Comparison of ENCODE assay signal across 8 cellular contexts in genomic region chrX:48917139-48917980, GRCh38. TPM values are rescaled to one million over a fixed set of nuclear protein-coding genes. Genes with fewer than 3 reads are reported as not detected.
DNase-seq lines count a peak whose midpoint lies in the region; ATAC-seq and TF ChIP-seq lines count a peak whose summit lies in the region.

No MANE protein-coding gene starts in this region.

- peak; percentile 37 for ATAC-seq in GM21515 (IDR thresholded peaks at IDR 0.05; ENCODE audit: unreplicated experiment)
- peak; percentile 17 for ATAC-seq in activated T-helper 17 cell treated with anti-CD3 and anti-CD28 coated beads, Interleukin-2, amount 50 U/mL, for 72 hours (replicated peaks)
- peak; percentile 30 to 34 for ATAC-seq in naive thymus-derived CD8-positive, alpha-beta T cell
- peak; percentile 65 to 67 for ATAC-seq in stimulated activated naive B cell treated with anti-CD40 and anti-IgM and Interleukin-4, amounts not matched to agents 10 μg/mL and 1 μg/mL and 100 μg/mL, for 72 hours (replicated peaks)

- H3K9me3 ChIP-seq in fibroblast of lung (ENCODE audit: control insufficient read depth, insufficient read depth, low read depth, low read length) = no peaks in the 10 kb centered on the region

- peaks cover 6% of the 10 kb centered on the region for H3K79me2 ChIP-seq in fibroblast of lung (ENCODE audit: control insufficient read depth, insufficient read depth, low read length)

- POLR2A ChIA-PET in naive thymus-derived CD8-positive, alpha-beta T cell (lab: Charles Lee) = interaction anchor here (0.6 to 11.5 kb wide), 12 partner anchors 15 to 286 kb away, joined by 3 to 276 read pairs (median 5); partner anchors contain the start of genes OTUD5, PQBP1 and TIMM17B

- H2AFZ ChIP-seq in fibroblast of lung (ENCODE audit: low read length) = no peak overlapping the region

- H3K9ac ChIP-seq in fibroblast of lung (ENCODE audit: insufficient read depth, low read length) = no peak overlapping the region

- no peaks in the 10 kb centered on the region for H3K9me3 Mint-ChIP-seq in activated T-helper 17 cell treated with anti-CD3 and anti-CD28 coated beads, Interleukin-2, amount 50 U/mL, for 72 hours
- H3K9me3 Mint-ChIP-seq in naive thymus-derived CD8-positive, alpha-beta T cell = no peaks in the 10 kb centered on the region
- H3K9me3 Mint-ChIP-seq in stimulated activated naive B cell treated with anti-CD40 and anti-IgM and Interleukin-4, amounts not matched to agents 10 μg/mL and 1 μg/mL and 100 μg/mL, for 72 hours = no peaks in the 10 kb centered on the region

- peak overlapping the region; percentile 97 for H3K4me3 Mint-ChIP-seq in activated T-helper 17 cell treated with anti-CD3 and anti-CD28 coated beads, Interleukin-2, amount 50 U/mL, for 72 hours
- H3K4me3 Mint-ChIP-seq in naive thymus-derived CD8-positive, alpha-beta T cell = peak overlapping the region; percentile 95 to 99 (median 98)
- H3K4me3 Mint-ChIP-seq in stimulated activated naive B cell treated with anti-CD40 and anti-IgM and Interleukin-4, amounts not matched to agents 10 μg/mL and 1 μg/mL and 100 μg/mL, for 72 hours = peak overlapping the region; percentile 85 to 90

- peak overlapping the region; percentile 98 for H3K27ac Mint-ChIP-seq in activated T-helper 17 cell treated with anti-CD3 and anti-CD28 coated beads, Interleukin-2, amount 50 U/mL, for 72 hours
- H3K27ac Mint-ChIP-seq in naive thymus-derived CD8-positive, alpha-beta T cell = peak overlapping the region; percentile 87 to 99 (median 97)
- H3K27ac Mint-ChIP-seq in stimulated activated naive B cell treated with anti-CD40 and anti-IgM and Interleukin-4, amounts not matched to agents 10 μg/mL and 1 μg/mL and 100 μg/mL, for 72 hours = peak overlapping the region; percentile 96

- H3K36me3 Mint-ChIP-seq in activated T-helper 17 cell treated with anti-CD3 and anti-CD28 coated beads, Interleukin-2, amount 50 U/mL, for 72 hours (ENCODE audit: low read depth) = peaks cover 100% of the 10 kb centered on the region
- peaks cover 11 to 65% (median 18%) of the 10 kb centered on the region in 3 donors for H3K36me3 Mint-ChIP-seq in naive thymus-derived CD8-positive, alpha-beta T cell
- H3K36me3 Mint-ChIP-seq in stimulated activated naive B cell treated with anti-CD40 and anti-IgM and Interleukin-4, amounts not matched to agents 10 μg/mL and 1 μg/mL and 100 μg/mL, for 72 hours = peaks cover 26 to 30% of the 10 kb centered on the region in 2 donors

- no peaks in the 10 kb centered on the region for H3K4me1 ChIP-seq in fibroblast of lung (ENCODE audit: control insufficient read depth, extremely low read depth, insufficient read depth, low read length)

- H3K4me2 ChIP-seq in fibroblast of lung (ENCODE audit: extremely low read depth, insufficient read depth, low read length) = peak overlapping the region; percentile 76

- H3K4me3 ChIP-seq in fibroblast of lung (replicated peaks in 1 of 4; ENCODE audit: control extremely low read depth in 1 of 4, insufficient read depth in 1 of 4, low read depth in 3 of 4, low read length in 4 of 4) = peak overlapping the region in 2 of 4 experiments; percentile 43 to 58

- peak; percentile 65 to 78 for TF ChIP-seq CTCF in fibroblast of lung (conservative IDR thresholded peaks at IDR 0.05 in 1 of 2, IDR thresholded peaks at IDR 0.05 in 1 of 2; ENCODE audit: low read depth in 1 of 2, low read length in 2 of 2)

- no peaks in the 10 kb centered on the region for H4K20me1 ChIP-seq in fibroblast of lung (ENCODE audit: control insufficient read depth, extremely low read depth, insufficient read depth, low read length)

- no peaks in the 10 kb centered on the region for H3K27me3 Mint-ChIP-seq in activated T-helper 17 cell treated with anti-CD3 and anti-CD28 coated beads, Interleukin-2, amount 50 U/mL, for 72 hours
- peaks cover 0 to 2% (median 0%) of the 10 kb centered on the region in 5 donors for H3K27me3 Mint-ChIP-seq in naive thymus-derived CD8-positive, alpha-beta T cell
- H3K27me3 Mint-ChIP-seq in stimulated activated naive B cell treated with anti-CD40 and anti-IgM and Interleukin-4, amounts not matched to agents 10 μg/mL and 1 μg/mL and 100 μg/mL, for 72 hours = no peaks in the 10 kb centered on the region

- no peaks in the 10 kb centered on the region for H3K27me3 ChIP-seq in fibroblast of lung (ENCODE audit: control insufficient read depth, insufficient read depth, low read length)

- H3K36me3 ChIP-seq in fibroblast of lung (ENCODE audit: control insufficient read depth, insufficient read depth, low read length) = no peaks in the 10 kb centered on the region

- H3K27ac ChIP-seq in fibroblast of lung (ENCODE audit: insufficient read depth, low read length) = peak overlapping the region; percentile 43

- peaks cover 8% of the 10 kb centered on the region for H3K4me1 Mint-ChIP-seq in activated T-helper 17 cell treated with anti-CD3 and anti-CD28 coated beads, Interleukin-2, amount 50 U/mL, for 72 hours
- H3K4me1 Mint-ChIP-seq in naive thymus-derived CD8-positive, alpha-beta T cell = peaks cover 14 to 69% (median 49%) of the 10 kb centered on the region in 4 donors
- H3K4me1 Mint-ChIP-seq in stimulated activated naive B cell treated with anti-CD40 and anti-IgM and Interleukin-4, amounts not matched to agents 10 μg/mL and 1 μg/mL and 100 μg/mL, for 72 hours = peaks cover 24 to 53% of the 10 kb centered on the region in 2 donors

- peak; percentile 88 for DNase-seq in CMK (ENCODE audit: low read depth)
- DNase-seq in LHCN-M2 (ENCODE audit: low read depth) = peak; percentile 88
- peak; percentile 87 for DNase-seq in RPMI7951 (ENCODE audit: low read depth)
- peak; percentile 76 to 89 for DNase-seq in fibroblast of lung (ENCODE audit: low read depth in 2 of 2)
- peak; percentile 70 to 95 (median 89) for DNase-seq in naive thymus-derived CD8-positive, alpha-beta T cell
- DNase-seq in stimulated activated naive B cell treated with anti-CD40 and anti-IgM and Interleukin-4, amounts not matched to agents 10 μg/mL and 1 μg/mL and 100 μg/mL, for 72 hours = peak; percentile 88

RNA-seq across cellular contexts. Expression of gene PIM2, which starts 1.5 kb away (rescaled TPM):
- total RNA-seq in LHCN-M2 (2014; rRNA removed) (8.8 and 10.7 TPM in 2 replicates), fibroblast of lung (2.3 and 3.1 TPM in 2 replicates)
- 4.2 TPM for polyA plus RNA-seq in LHCN-M2 (2012)
- total RNA-seq in RPMI7951 (2014; rRNA removed; shearing (Covaris generic)) = 21.3 and 22.0 TPM in 2 replicates
- 100 to 1,000 TPM; 350 to 648 TPM for total RNA-seq in activated T-helper 17 cell treated with anti-CD3 and anti-CD28 coated beads, Interleukin-2, amount 50 U/mL, for 72 hours
- polyA plus RNA-seq in fibroblast of lung = 3.7 and 5.0 TPM in 2 replicates
- 2.7 and 4.0 TPM in 2 replicates for polyA plus RNA-seq in fibroblast of lung (2012)
- 10.7 and 10.8 TPM in 2 replicates for polyA minus RNA-seq in fibroblast of lung (ENCODE audit: low replicate concordance)
- 100 to 1,000 TPM; 126 to 132 TPM for total RNA-seq in naive thymus-derived CD8-positive, alpha-beta T cell
- polyA plus RNA-seq in naive thymus-derived CD8-positive, alpha-beta T cell = 100 to 1,000 TPM; 170 to 331 (median 313) TPM

RNA-seq across cellular contexts. Expression of gene SLC35A2, which starts 5.9 kb away (rescaled TPM):
- total RNA-seq in LHCN-M2 (2014; rRNA removed) (25.4 and 30.4 TPM in 2 replicates), fibroblast of lung (8.5 and 9.6 TPM in 2 replicates)
- 32.6 TPM for polyA plus RNA-seq in LHCN-M2 (2012)
- 29.9 and 40.6 TPM in 2 replicates for total RNA-seq in RPMI7951 (2014; rRNA removed; shearing (Covaris generic))
- total RNA-seq in activated T-helper 17 cell treated with anti-CD3 and anti-CD28 coated beads, Interleukin-2, amount 50 U/mL, for 72 hours = 10 to 100 TPM; 24.6 to 32.8 TPM
- polyA plus RNA-seq in fibroblast of lung = 33.0 and 41.2 TPM in 2 replicates
- 34.8 and 40.1 TPM in 2 replicates for polyA plus RNA-seq in fibroblast of lung (2012)
- 120 and 132 TPM in 2 replicates for polyA minus RNA-seq in fibroblast of lung (ENCODE audit: low replicate concordance)
- total RNA-seq in naive thymus-derived CD8-positive, alpha-beta T cell = 10 to 100 TPM; 11.4 to 12.7 TPM
- polyA plus RNA-seq in naive thymus-derived CD8-positive, alpha-beta T cell = 1 to 10 TPM; 6.8 to 8.1 (median 7.3) TPM

RNA-seq across cellular contexts. Expression of gene PQBP1, which starts 19.6 kb away (rescaled TPM):
- 43.9 and 53.2 TPM in 2 replicates for total RNA-seq in LHCN-M2 (2014; rRNA removed)
- 93.3 TPM for polyA plus RNA-seq in LHCN-M2 (2012)
- 74.1 and 75.8 TPM in 2 replicates for total RNA-seq in RPMI7951 (2014; rRNA removed; shearing (Covaris generic))
- 10 to 100 TPM; 62.6 to 95.7 TPM for total RNA-seq in activated T-helper 17 cell treated with anti-CD3 and anti-CD28 coated beads, Interleukin-2, amount 50 U/mL, for 72 hours
- 57.0 and 70.9 TPM in 2 replicates for total RNA-seq in fibroblast of lung
- 41.1 and 57.0 TPM in 2 replicates for polyA plus RNA-seq in fibroblast of lung
- polyA plus RNA-seq in fibroblast of lung (2012) = 61.8 and 88.7 TPM in 2 replicates
- 99.1 and 113 TPM in 2 replicates for polyA minus RNA-seq in fibroblast of lung (ENCODE audit: low replicate concordance)
- 10 to 100 TPM; 66.4 to 68.8 TPM for total RNA-seq in naive thymus-derived CD8-positive, alpha-beta T cell
- polyA plus RNA-seq in naive thymus-derived CD8-positive, alpha-beta T cell = 100 to 1,000 TPM in 1 of 3 donors, 10 to 100 TPM in 2; 92.7 to 114 (median 94.5) TPM

RNA-seq across cellular contexts. Expression of gene TIMM17B, which starts 19.8 kb away (rescaled TPM):
- total RNA-seq in LHCN-M2 (2014; rRNA removed) = 36.6 and 41.2 TPM in 2 replicates
- 57.0 TPM for polyA plus RNA-seq in LHCN-M2 (2012)
- total RNA-seq in RPMI7951 (2014; rRNA removed; shearing (Covaris generic)) = 75.1 and 106 TPM in 2 replicates
- total RNA-seq in activated T-helper 17 cell treated with anti-CD3 and anti-CD28 coated beads, Interleukin-2, amount 50 U/mL, for 72 hours = 10 to 100 TPM; 54.4 to 66.3 TPM
- 22.3 and 32.0 TPM in 2 replicates for total RNA-seq in fibroblast of lung
- 19.0 and 24.8 TPM in 2 replicates for polyA plus RNA-seq in fibroblast of lung
- 29.9 and 47.5 TPM in 2 replicates for polyA plus RNA-seq in fibroblast of lung (2012)
- 30.0 and 42.0 TPM in 2 replicates for polyA minus RNA-seq in fibroblast of lung (ENCODE audit: low replicate concordance)
- total RNA-seq in naive thymus-derived CD8-positive, alpha-beta T cell = 10 to 100 TPM; 41.2 to 44.8 TPM
- polyA plus RNA-seq in naive thymus-derived CD8-positive, alpha-beta T cell = 10 to 100 TPM; 52.9 to 59.1 (median 55.5) TPM

RNA-seq across cellular contexts. Expression of gene OTUD5, which starts 40.0 kb away (rescaled TPM):
- total RNA-seq in LHCN-M2 (2014; rRNA removed) = 27.8 and 40.2 TPM in 2 replicates
- polyA plus RNA-seq in LHCN-M2 (2012) = 43.1 TPM
- 24.6 and 28.7 TPM in 2 replicates for total RNA-seq in RPMI7951 (2014; rRNA removed; shearing (Covaris generic))
- 100 to 1,000 TPM in 1 of 2 donors, 10 to 100 TPM in 1; 67.1 to 111 TPM for total RNA-seq in activated T-helper 17 cell treated with anti-CD3 and anti-CD28 coated beads, Interleukin-2, amount 50 U/mL, for 72 hours
- total RNA-seq in fibroblast of lung = 23.6 and 33.0 TPM in 2 replicates
- polyA plus RNA-seq in fibroblast of lung = 41.4 and 46.6 TPM in 2 replicates
- polyA plus RNA-seq in fibroblast of lung (2012) = 40.6 and 44.9 TPM in 2 replicates
- polyA minus RNA-seq in fibroblast of lung (ENCODE audit: low replicate concordance) = 78.5 and 127 TPM in 2 replicates
- total RNA-seq in naive thymus-derived CD8-positive, alpha-beta T cell = 10 to 100 TPM; 98.7 to 99.4 TPM
- 10 to 100 TPM; 23.7 to 48.4 (median 24.3) TPM for polyA plus RNA-seq in naive thymus-derived CD8-positive, alpha-beta T cell
